9 cellular contexts compared by ENCODE assay signal in genomic region chr2:68907923-68908253, GRCh38. TPM values are rescaled to one million over a fixed set of nuclear protein-coding genes. Genes with fewer than 3 reads are reported as not detected.
DNase-seq lines count a peak whose midpoint lies in the region; ATAC-seq and TF ChIP-seq lines count a peak whose summit lies in the region.
"Had no signal": no experiment of that assay in that cellular context is flagged by ENCODE, and none has a peak within 500 bp of the region (broad histone marks: within the 10 kb centered on the region; RNA-seq: fewer than 3 reads in every experiment).

No MANE protein-coding gene starts in this region.

- DNase-seq in esophagus squamous epithelium (lab: John Stamatoyannopoulos, UW) = no peak
- no peak for DNase-seq in SIG-M5 (lab: John Stamatoyannopoulos, UW)
- DNase-seq in GM03348 (ENCODE audit: low spot score) = no peak
- no peak for DNase-seq in midbrain (lab: John Stamatoyannopoulos, UW)
- DNase-seq in activated gamma-delta T cell (lab: John Stamatoyannopoulos, UW) = no peak

- intact Hi-C loops in esophagus squamous epithelium (cut with DNase I) = loop anchor here (10.0 kb wide), 1 partner anchor 63 kb away; no protein-coding TSS in a partner anchor

- ATAC-seq in GM18498 (IDR thresholded peaks at IDR 0.05; ENCODE audit: unreplicated experiment) = peak; percentile 27
- peak; percentile 19 for ATAC-seq in GM21619 (IDR thresholded peaks at IDR 0.05; ENCODE audit: unreplicated experiment)

- H3K9ac ChIP-seq in HUES64 (ENCODE audit: low read depth, low read length) = peak overlapping the region; percentile 38; the same call in 1 of the 2 replicates

- H3K27me3 ChIP-seq in HUES64 (ENCODE audit: insufficient read depth, low read length) = no peaks in the 10 kb centered on the region
- no peaks in the 10 kb centered on the region for H3K27me3 ChIP-seq in esophagus squamous epithelium
- H3K27me3 ChIP-seq: pancreas had no signal

- 94% methylated on average over 4 of the region's 4 CpGs for WGBS in HUES64
- WGBS in esophagus squamous epithelium, 2 donors = 66 to 82% methylated on average over 3 to 4 of the region's 4 CpGs

- H3K4me1 ChIP-seq in HUES64 (ENCODE audit: insufficient read depth, low read length) (peaks cover 27% of the 10 kb centered on the region), esophagus squamous epithelium (peaks cover 11 to 24% (median 17%) of the 10 kb centered on the region in 3 donors)

- H3K27ac ChIP-seq in HUES64 (ENCODE audit: low read depth, low read length) (peak overlapping the region; percentile 67), esophagus squamous epithelium (peak overlapping the region; percentile 26 to 78 (median 73))

- no peaks in the 10 kb centered on the region for H3K36me3 ChIP-seq in HUES64 (ENCODE audit: insufficient read depth, low read length)
- H3K36me3 ChIP-seq in esophagus squamous epithelium = no peaks in the 10 kb centered on the region
- H3K36me3 ChIP-seq: pancreas had no signal

- no peak for TF ChIP-seq POLR2A in esophagus squamous epithelium (IDR thresholded peaks at IDR 0.05)

- H3K9me3 ChIP-seq in HUES64 (ENCODE audit: insufficient read depth, low read depth, low read length) (no peaks in the 10 kb centered on the region; the same call in 1 of the 2 replicates), esophagus squamous epithelium (no peaks in the 10 kb centered on the region)
- H3K9me3 ChIP-seq: pancreas had no signal

- no peak overlapping the region for H3K4me3 ChIP-seq in HUES64 (ENCODE audit: low read length)
- H3K4me3 ChIP-seq in esophagus squamous epithelium = no peak overlapping the region
- H3K4me3 ChIP-seq: pancreas had no signal

- TF ChIP-seq CTCF in esophagus squamous epithelium (IDR thresholded peaks at IDR 0.05) = no peak

RNA-seq across cellular contexts. Expression of gene BMP10, which starts 36.7 kb away (rescaled TPM):
- polyA plus RNA-seq in HUES64 (2013, experiment 1 of 2) = 0.25 TPM
- not detected for polyA plus RNA-seq in HUES64 (2013, experiment 2 of 2)
- not detected for total RNA-seq in esophagus squamous epithelium
- total RNA-seq: pancreas had no signal
- polyA plus RNA-seq: pancreas had no signal

RNA-seq across cellular contexts. Expression of gene GKN2, which starts 44.8 kb away (rescaled TPM):
- not detected for polyA plus RNA-seq in HUES64 (2013, experiment 1 of 2)
- polyA plus RNA-seq in HUES64 (2013, experiment 2 of 2) = not detected
- not detected for total RNA-seq in esophagus squamous epithelium
